ENCODE assay signal across 13 cellular contexts in genomic region chr5:159655757-159656409, GRCh38.
A peak's percentile ranks its signal among the peaks of the same experiment; 100 is the strongest.
DNase-seq lines count a peak whose midpoint lies in the region; FAIRE-seq and TF ChIP-seq lines count a peak whose summit lies in the region.
"Had no signal": no experiment of that assay in that cellular context is flagged by ENCODE, and none has a peak within 500 bp of the region (broad histone marks: within the 10 kb centered on the region; RNA-seq: fewer than 3 reads in every experiment).

No MANE protein-coding gene starts in this region.

- no peak overlapping the region for H3K4me3 ChIP-seq in muscle layer of duodenum (ENCODE audit: low read depth in 1 of 2, low read length in 2 of 2)

- H3K36me3 ChIP-seq in muscle layer of duodenum (ENCODE audit: control insufficient read depth in 1 of 2, insufficient read depth in 2 of 2, low read length in 2 of 2): no peaks in the 10 kb centered on the region

- no peaks in the 10 kb centered on the region for H3K27me3 ChIP-seq in muscle layer of duodenum (ENCODE audit: low read depth, low read length)

- no peak for TF ChIP-seq POLR2A in H54 (IDR thresholded peaks at IDR 0.05; ENCODE audit: low read depth, low read length)

- no peaks in the 10 kb centered on the region for H3K9me3 ChIP-seq in muscle layer of duodenum (ENCODE audit: control insufficient read depth in 1 of 2, low read length in 2 of 2)

- FAIRE-seq in H54 (lab: Jason Lieb, UNC): no peak
- FAIRE-seq: D721Med had no signal

- peak overlapping the region; percentile 34 for H3K27ac ChIP-seq in muscle layer of duodenum (ENCODE audit: low read length)
- H3K27ac ChIP-seq: 22Rv1 had no signal

- DNase-seq in NCI-H1417 (lab: John Stamatoyannopoulos, UW): peak in 2 of 3 experiments; percentile 5 to 52
- DNase-seq in NCI-H1417 treated with DMSO at 0.1 percent for 48 hours (lab: John Stamatoyannopoulos, UW): no peak
- peak; percentile 87 for DNase-seq in DMS53 (lab: John Stamatoyannopoulos, UW)
- DNase-seq in NCI-H510A (lab: John Stamatoyannopoulos, UW): peak; percentile 9
- DNase-seq in NCI-H2081 treated with DMSO at 0.1 percent for 48 hours (lab: John Stamatoyannopoulos, UW): no peak
- no peak for DNase-seq in kidney tubule cell (ENCODE audit: low spot score)
- no peak for DNase-seq in H54 (ENCODE audit: insufficient read length, low spot score)
- DNase-seq: CD4-positive, alpha-beta memory T cell; GOT3; NCI-H524 treated with DMSO at 0.1 percent for 48 hours had no signal

- no peaks in the 10 kb centered on the region for H3K4me1 ChIP-seq in muscle layer of duodenum (ENCODE audit: control insufficient read depth in 1 of 2, insufficient read depth in 2 of 2, low read length in 2 of 2)

Comparison
In these comparisons a context has a peak if more than half of its experiments do, and no peak if none do; other contexts are left out.
1. DNase-seq: peak in NCI-H1417 (2 of 3), DMS53 (single experiment) and NCI-H510A (single experiment); none in NCI-H1417 treated with DMSO at 0.1 percent for 48 hours (single experiment), NCI-H2081 treated with DMSO at 0.1 percent for 48 hours (single experiment), kidney tubule cell (single experiment) and H54 (single experiment).